ENCODE assay signal across 14 cellular contexts in genomic region chr5:140111043-140111858, GRCh38. TPM values are rescaled to one million over a fixed set of nuclear protein-coding genes. Genes with fewer than 3 reads are reported as not detected.
DNase-seq lines count a peak whose midpoint lies in the region; ATAC-seq, FAIRE-seq and TF ChIP-seq lines count a peak whose summit lies in the region.
"Had no signal": no experiment of that assay in that cellular context is flagged by ENCODE, and none has a peak within 500 bp of the region (broad histone marks: within the 10 kb centered on the region; RNA-seq: fewer than 3 reads in every experiment).

No MANE protein-coding gene starts in this region.

- H3K27ac ChIP-seq in HEK293 (ENCODE audit: extremely low read depth, low read depth, low read length) = peak overlapping the region; percentile 56
- H3K27ac ChIP-seq: heart left ventricle had no signal

- POLR2A ChIA-PET in AG04449 (lab: Yijun Ruan, JAX) = interaction anchor here (1.1 kb wide), 1 partner anchor 20 kb away, joined by 5 read pairs; no protein-coding TSS in a partner anchor
- POLR2A ChIA-PET in HEK293 (lab: Yijun Ruan, JAX) = no interaction called here
- POLR2A ChIA-PET in T-cell (lab: Charles Lee) = interaction anchor here in 1 of 2 donors (1.5 kb wide), 1 partner anchor 12 kb away, joined by 8 read pairs; no protein-coding TSS in a partner anchor

- TF ChIP-seq CTCF in AG04449 (IDR thresholded peaks at IDR 0.05; ENCODE audit: insufficient read depth, low read length, missing control alignments) (no peak), HEK293 (tag by site-specific recombination; IDR thresholded peaks at IDR 0.05) (no peak)

- H3K9me3 ChIP-seq in HEK293 (ENCODE audit: control insufficient read depth, insufficient read depth, low read depth, low read length) = no peaks in the 10 kb centered on the region
- H3K9me3 ChIP-seq: heart left ventricle had no signal

- peaks cover 61 to 78% (median 72%) of the 10 kb centered on the region in 3 donors for H3K4me1 Mint-ChIP-seq in T-cell

- H3K36me3 ChIP-seq in HEK293 (ENCODE audit: control insufficient read depth in 2 of 2, insufficient read depth in 1 of 2, low read length in 2 of 2) = peaks cover 0 to 5% of the 10 kb centered on the region in 2 experiments; a peak in 2 of 3 replicates
- H3K36me3 ChIP-seq: heart left ventricle had no signal

- peaks cover 19% of the 10 kb centered on the region for H3K4me1 ChIP-seq in HEK293 (ENCODE audit: control insufficient read depth, insufficient read depth, low read length)

- FAIRE-seq in frontal cortex (lab: Jason Lieb, UNC) = no peak
- FAIRE-seq: astrocyte, endometrium, RCC 7860 had no signal

- no peak for ATAC-seq in T-cell (replicated peaks in 1 of 4)
- ATAC-seq: heart left ventricle had no signal

- DNase-seq in AG04449 (ENCODE audit: low read depth, low spot score) (no peak), T-cell (no peak), iPS-NIHi11 (ENCODE audit: low spot score) (peak; percentile 12), NCI-H1694 (lab: John Stamatoyannopoulos, UW) (no peak), frontal cortex (ENCODE audit: low spot score in 2 of 2) (no peak), COLO668 (lab: John Stamatoyannopoulos, UW; ENCODE audit: unreplicated experiment) (no peak)
- DNase-seq in activated CD4-positive, alpha-beta T cell treated with anti-CD3 and anti-CD28 coated beads for 1 hour = no peak
- DNase-seq: heart left ventricle; NCI-H2081; stimulated activated naive CD4-positive, alpha-beta T cell treated with Interleukin-2 at 50 U/mL for 16 hours had no signal

- peak overlapping the region in 2 of 3 donors; percentile 90 to 93 for H3K4me3 Mint-ChIP-seq in T-cell

- peaks cover 3 to 7% of the 10 kb centered on the region in 2 donors for H3K27me3 Mint-ChIP-seq in T-cell

- CTCF ChIA-PET in AG04449 (lab: Yijun Ruan, JAX) (interaction anchor here (1.6 to 14.1 kb wide), 5 partner anchors 10 to 38 kb away, joined by 3 to 336 read pairs (median 14); no protein-coding TSS in a partner anchor), HEK293 (lab: Yijun Ruan, JAX) (interaction anchor here (0.6 to 8.1 kb wide), 4 partner anchors 12 to 38 kb away, joined by 6 to 68 read pairs (median 6); no protein-coding TSS in a partner anchor), T-cell (lab: Charles Lee) (no interaction called here)

- H3K36me3 Mint-ChIP-seq in T-cell = no peaks in the 10 kb centered on the region

- H3K9me3 Mint-ChIP-seq in T-cell = no peaks in the 10 kb centered on the region

- H3K4me3 ChIP-seq in AG04449 (ENCODE audit: low read depth, low read length) = peak overlapping the region; percentile 2
- H3K4me3 ChIP-seq in HEK293 (ENCODE audit: low read depth, low read length) = peak overlapping the region; percentile 9; the same call in 1 of the 2 replicates
- H3K4me3 ChIP-seq: heart left ventricle had no signal

- H3K27ac Mint-ChIP-seq in T-cell = peak overlapping the region in 1 of 2 donors; percentile 64

TF ChIP-seq in HEK293, 187 proteins besides CTCF, POLR2A, EP300 and RAD21 (continues in another document):
- TF ChIP-seq ZNF350 (tag by site-specific recombination; IDR thresholded peaks at IDR 0.05) (no peak), ZNF18 (tag by site-specific recombination; IDR thresholded peaks at IDR 0.05) (no peak), ZNF114 (tag by site-specific recombination; IDR thresholded peaks at IDR 0.05) (no peak), ZNF391 (tag by site-specific recombination; IDR thresholded peaks at IDR 0.05; ENCODE audit: borderline replicate concordance, low read depth) (no peak), ZNF398 (tag by site-specific recombination; IDR thresholded peaks at IDR 0.05) (no peak), ZBTB20 (tag by site-specific recombination; IDR thresholded peaks at IDR 0.05) (peak; percentile 62; the same call in 1 of the 2 replicates), ZNF223 (tag by site-specific recombination; IDR thresholded peaks at IDR 0.05) (no peak), ZNF776 (tag by site-specific recombination; IDR thresholded peaks at IDR 0.05; ENCODE audit: borderline replicate concordance) (no peak), ZFP37 (tag by site-specific recombination; IDR thresholded peaks at IDR 0.05) (no peak), ZNF510 (tag by site-specific recombination; IDR thresholded peaks at IDR 0.05; ENCODE audit: insufficient replicate concordance) (no peak), GLIS1 (tag by site-specific recombination; IDR thresholded peaks at IDR 0.05) (peak; percentile 52), ZNF416 (tag by site-specific recombination; IDR thresholded peaks at IDR 0.05) (no peak), ZNF585B (tag by site-specific recombination; IDR thresholded peaks at IDR 0.05) (no peak), ZNF785 (tag by site-specific recombination; IDR thresholded peaks at IDR 0.05) (no peak), ZNF221 (tag by site-specific recombination; IDR thresholded peaks at IDR 0.05; ENCODE audit: borderline replicate concordance) (no peak), ZNF654 (tag by site-specific recombination; IDR thresholded peaks at IDR 0.05; ENCODE audit: low read depth) (no peak), ZNF580 (tag by site-specific recombination; IDR thresholded peaks at IDR 0.05) (no peak), ZBTB1 (tag by site-specific recombination; IDR thresholded peaks at IDR 0.05) (no peak), MYNN (tag by site-specific recombination; IDR thresholded peaks at IDR 0.05; ENCODE audit: borderline replicate concordance) (no peak), ZNF214 (tag by site-specific recombination; IDR thresholded peaks at IDR 0.05; ENCODE audit: borderline replicate concordance) (no peak), ZNF335 (tag by site-specific recombination; conservative IDR thresholded peaks at IDR 0.05) (peak; percentile 37)
- TF ChIP-seq, protein P1, sequence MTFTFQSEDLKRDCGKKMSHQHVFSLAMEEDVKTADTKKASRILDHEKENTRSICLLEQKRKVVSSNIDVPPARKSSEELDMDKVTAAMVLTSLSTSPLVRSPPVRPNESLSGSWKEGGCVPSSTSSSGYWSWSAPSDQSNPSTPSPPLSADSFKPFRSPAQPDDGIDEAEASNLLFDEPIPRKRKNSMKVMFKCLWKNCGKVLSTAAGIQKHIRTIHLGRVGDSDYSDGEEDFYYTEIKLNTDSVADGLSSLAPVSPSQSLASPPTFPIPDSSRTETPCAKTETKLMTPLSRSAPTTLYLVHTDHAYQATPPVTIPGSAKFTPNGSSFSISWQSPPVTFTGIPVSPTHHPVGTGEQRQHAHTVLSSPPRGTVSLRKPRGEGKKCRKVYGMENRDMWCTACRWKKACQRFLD (tag by site-specific recombination; IDR thresholded peaks at IDR 0.05) = no peak
- TF ChIP-seq, protein P2, sequence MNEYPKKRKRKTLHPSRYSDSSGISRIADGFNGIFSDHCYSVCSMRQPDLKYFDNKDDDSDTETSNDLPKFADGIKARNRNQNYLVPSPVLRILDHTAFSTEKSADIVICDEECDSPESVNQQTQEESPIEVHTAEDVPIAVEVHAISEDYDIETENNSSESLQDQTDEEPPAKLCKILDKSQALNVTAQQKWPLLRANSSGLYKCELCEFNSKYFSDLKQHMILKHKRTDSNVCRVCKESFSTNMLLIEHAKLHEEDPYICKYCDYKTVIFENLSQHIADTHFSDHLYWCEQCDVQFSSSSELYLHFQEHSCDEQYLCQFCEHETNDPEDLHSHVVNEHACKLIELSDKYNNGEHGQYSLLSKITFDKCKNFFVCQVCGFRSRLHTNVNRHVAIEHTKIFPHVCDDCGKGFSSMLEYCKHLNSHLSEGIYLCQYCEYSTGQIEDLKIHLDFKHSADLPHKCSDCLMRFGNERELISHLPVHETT (tag by site-specific recombination; IDR thresholded peaks at IDR 0.05) = no peak

RNA-seq across cellular contexts. Expression of gene PURA, which starts 2.7 kb away (rescaled TPM):
- total RNA-seq in T-cell (10 to 100 TPM; 10.8 to 28.1 (median 25.3) TPM), frontal cortex (9.4 TPM)

RNA-seq across cellular contexts. Expression of gene IGIP, which starts 14.5 kb away (rescaled TPM):
- total RNA-seq in T-cell (10 to 100 TPM in 2 of 5 donors, 1 to 10 TPM in 3; 4.7 to 11.3 (median 9.7) TPM), frontal cortex (7.7 TPM)

Comparison
In these comparisons a context has a peak if more than half of its experiments do, and no peak if none do; other contexts are left out.
1. CTCF ChIA-PET loops: an anchor here in AG04449 (1.6 to 14.1 kb wide) and HEK293 (0.6 to 8.1 kb wide); none called in T-cell.